11 cellular contexts compared by ENCODE assay signal in the genomic region with DNA sequence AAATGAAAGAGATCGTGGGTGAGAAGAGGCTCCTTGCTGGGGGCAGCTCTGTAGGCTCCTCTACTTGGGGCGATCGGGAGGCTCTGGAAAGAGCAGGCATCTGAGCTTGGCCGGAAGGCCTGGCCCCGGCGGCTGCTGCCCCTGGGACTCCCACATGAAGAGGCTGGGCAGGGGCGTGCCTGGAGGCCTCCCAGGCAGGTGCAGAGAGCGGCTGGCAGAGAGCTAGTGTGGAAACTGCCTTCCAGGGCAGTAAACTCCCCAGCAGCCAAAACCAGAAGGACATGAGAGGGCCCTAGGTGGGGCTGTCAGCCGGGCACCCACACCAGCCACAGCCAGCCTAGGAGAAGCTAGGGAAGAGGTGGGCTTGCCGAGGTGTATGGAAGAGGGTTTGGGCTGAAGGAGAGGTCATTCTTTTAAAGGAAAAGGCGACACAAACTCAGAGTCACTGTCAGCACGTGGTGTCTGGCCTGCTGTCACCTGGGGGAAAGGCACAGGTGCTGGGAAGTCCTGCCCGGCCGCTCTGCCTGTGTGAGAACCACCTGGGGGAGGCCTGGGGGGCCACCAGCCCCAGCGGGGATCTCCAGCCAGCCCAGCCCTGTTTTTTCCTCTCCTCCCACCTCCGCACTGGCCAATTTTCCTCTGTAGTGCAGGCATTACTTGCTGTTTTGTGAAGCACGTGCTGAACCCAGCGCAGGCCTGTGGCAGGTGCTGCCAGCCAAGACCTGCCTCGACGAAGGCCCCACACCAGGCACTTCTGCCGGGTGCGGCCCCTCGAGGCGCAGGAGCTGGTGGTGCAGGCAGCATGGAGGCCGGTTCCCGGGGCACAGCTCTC. TPM values are rescaled to one million over a fixed set of nuclear protein-coding genes. Genes with fewer than 3 reads are reported as not detected.
A peak's percentile ranks its signal among the peaks of the same experiment; 100 is the strongest.
DNase-seq lines count a peak whose midpoint lies in the region; ATAC-seq and TF ChIP-seq lines count a peak whose summit lies in the region.
"Had no signal": no experiment of that assay in that cellular context is flagged by ENCODE, and none has a peak within 500 bp of the region (broad histone marks: within the 10 kb centered on the region; RNA-seq: fewer than 3 reads in every experiment).

No MANE protein-coding gene starts in this region.

- H3K36me3 Mint-ChIP-seq in IgD-negative memory B cell (no peaks in the 10 kb centered on the region), neural crest cell (ENCODE audit: low read depth) (no peaks in the 10 kb centered on the region)
- no peaks in the 10 kb centered on the region for H3K36me3 Mint-ChIP-seq in central memory CD8-positive, alpha-beta T cell (ENCODE audit: insufficient read depth)
- H3K36me3 Mint-ChIP-seq in CD8-positive, alpha-beta memory T cell = no peaks in the 10 kb centered on the region
- H3K36me3 Mint-ChIP-seq: CD4-positive, alpha-beta memory T cell had no signal

- TF ChIP-seq CTCF in neural crest cell (conservative IDR thresholded peaks at IDR 0.05) = no peak

- H3K27ac ChIP-seq in CD8-positive, alpha-beta memory T cell (ENCODE audit: low read depth, low read length) = no peak overlapping the region

- H3K36me3 ChIP-seq in CD8-positive, alpha-beta memory T cell (ENCODE audit: insufficient read depth, low read length) = no peaks in the 10 kb centered on the region

- H3K4me1 ChIP-seq in CD8-positive, alpha-beta memory T cell (ENCODE audit: insufficient read depth, low read length) = peaks cover 3% of the 10 kb centered on the region

- H3K27ac Mint-ChIP-seq in IgD-negative memory B cell (peak overlapping the region; percentile 89 to 92 (median 92)), neural crest cell (ENCODE audit: unreplicated experiment) (peak overlapping the region; percentile 35)
- H3K27ac Mint-ChIP-seq in central memory CD8-positive, alpha-beta T cell (ENCODE audit: low read depth) = peak overlapping the region; percentile 86
- H3K27ac Mint-ChIP-seq in CD8-positive, alpha-beta memory T cell = peak overlapping the region in 4 of 8 donors; percentile 36 to 87 (median 65)
- H3K27ac Mint-ChIP-seq: CD4-positive, alpha-beta memory T cell; endodermal cell had no signal

- POLR2A ChIA-PET in CD8-positive, alpha-beta memory T cell (lab: Charles Lee) = no interaction called here

- H3K4me1 Mint-ChIP-seq in IgD-negative memory B cell = peaks cover 24 to 27% (median 25%) of the 10 kb centered on the region in 3 donors
- peaks cover 28% of the 10 kb centered on the region for H3K4me1 Mint-ChIP-seq in central memory CD8-positive, alpha-beta T cell
- H3K4me1 Mint-ChIP-seq in neural crest cell = peaks cover 13% of the 10 kb centered on the region
- peaks cover 0 to 15% (median 3%) of the 10 kb centered on the region in 3 donors for H3K4me1 Mint-ChIP-seq in CD8-positive, alpha-beta memory T cell
- H3K4me1 Mint-ChIP-seq: endodermal cell had no signal

- H3K4me3 ChIP-seq in CD8-positive, alpha-beta memory T cell (ENCODE audit: low read length) = no peak overlapping the region

- peak; percentile 57 for DNase-seq in DMS79 (lab: John Stamatoyannopoulos, UW)
- DNase-seq in central memory CD8-positive, alpha-beta T cell (ENCODE audit: low spot score in 2 of 2) = no peak
- no peak for DNase-seq in neural crest cell (ENCODE audit: low read depth, low spot score)
- no peak for DNase-seq in ecto neural progenitor cell (ENCODE audit: low spot score)
- no peak for DNase-seq in CD8-positive, alpha-beta memory T cell
- DNase-seq: activated CD4-positive, alpha-beta T cell treated with anti-CD3 and anti-CD28 coated beads, Interleukin-2, amount 50 U/mL, for 4 hours; endodermal cell; T-helper 9 cell had no signal

- no peaks in the 10 kb centered on the region for H3K9me3 Mint-ChIP-seq in IgD-negative memory B cell
- no peaks in the 10 kb centered on the region for H3K9me3 Mint-ChIP-seq in central memory CD8-positive, alpha-beta T cell
- no peaks in the 10 kb centered on the region for H3K9me3 Mint-ChIP-seq in neural crest cell
- no peaks in the 10 kb centered on the region for H3K9me3 Mint-ChIP-seq in CD8-positive, alpha-beta memory T cell
- H3K9me3 Mint-ChIP-seq: CD4-positive, alpha-beta memory T cell; endodermal cell had no signal

- H3K4me3 Mint-ChIP-seq in IgD-negative memory B cell (peak overlapping the region in 3 of 4 donors; percentile 45 to 86 (median 71)), neural crest cell (no peak overlapping the region)
- peak overlapping the region; percentile 48 for H3K4me3 Mint-ChIP-seq in central memory CD8-positive, alpha-beta T cell
- peak overlapping the region in 1 of 7 donors; percentile 73 for H3K4me3 Mint-ChIP-seq in CD8-positive, alpha-beta memory T cell
- H3K4me3 Mint-ChIP-seq: CD4-positive, alpha-beta memory T cell; endodermal cell had no signal

- ATAC-seq in central memory CD8-positive, alpha-beta T cell (replicated peaks; ENCODE audit: extremely low read depth, poor library complexity, severe bottlenecking) = no peak
- no peak for ATAC-seq in GM21723 (IDR thresholded peaks at IDR 0.05; ENCODE audit: unreplicated experiment)

- CTCF ChIA-PET in CD8-positive, alpha-beta memory T cell (lab: Charles Lee) = interaction anchor here (1.2 kb wide), 1 partner anchor 130 kb away, joined by 3 read pairs; no protein-coding TSS in a partner anchor

- H3K9me3 ChIP-seq in CD8-positive, alpha-beta memory T cell (ENCODE audit: low read length) = no peaks in the 10 kb centered on the region

- H3K27me3 ChIP-seq in CD8-positive, alpha-beta memory T cell (ENCODE audit: insufficient read depth, low read length, poor library complexity, severe bottlenecking) = no peaks in the 10 kb centered on the region

- H3K27me3 Mint-ChIP-seq in IgD-negative memory B cell (no peaks in the 10 kb centered on the region), neural crest cell (ENCODE audit: low read depth) (no peaks in the 10 kb centered on the region)
- H3K27me3 Mint-ChIP-seq in central memory CD8-positive, alpha-beta T cell = no peaks in the 10 kb centered on the region
- H3K27me3 Mint-ChIP-seq in CD8-positive, alpha-beta memory T cell = peaks cover 1 to 4% of the 10 kb centered on the region in 2 donors

RNA-seq across cellular contexts. Expression of a gene that starts 44.8 kb away (rescaled TPM):
- not detected for polyA plus RNA-seq in IgD-negative memory B cell
- 14.1 and 16.8 TPM in 2 replicates for total RNA-seq in neural crest cell
- under 1 TPM; 0.61 to 0.95 TPM for total RNA-seq in CD8-positive, alpha-beta memory T cell
- 0.40 TPM for polyA plus RNA-seq in CD8-positive, alpha-beta memory T cell
- total RNA-seq: CD4-positive, alpha-beta memory T cell had no signal
